In the genomic region with DNA sequence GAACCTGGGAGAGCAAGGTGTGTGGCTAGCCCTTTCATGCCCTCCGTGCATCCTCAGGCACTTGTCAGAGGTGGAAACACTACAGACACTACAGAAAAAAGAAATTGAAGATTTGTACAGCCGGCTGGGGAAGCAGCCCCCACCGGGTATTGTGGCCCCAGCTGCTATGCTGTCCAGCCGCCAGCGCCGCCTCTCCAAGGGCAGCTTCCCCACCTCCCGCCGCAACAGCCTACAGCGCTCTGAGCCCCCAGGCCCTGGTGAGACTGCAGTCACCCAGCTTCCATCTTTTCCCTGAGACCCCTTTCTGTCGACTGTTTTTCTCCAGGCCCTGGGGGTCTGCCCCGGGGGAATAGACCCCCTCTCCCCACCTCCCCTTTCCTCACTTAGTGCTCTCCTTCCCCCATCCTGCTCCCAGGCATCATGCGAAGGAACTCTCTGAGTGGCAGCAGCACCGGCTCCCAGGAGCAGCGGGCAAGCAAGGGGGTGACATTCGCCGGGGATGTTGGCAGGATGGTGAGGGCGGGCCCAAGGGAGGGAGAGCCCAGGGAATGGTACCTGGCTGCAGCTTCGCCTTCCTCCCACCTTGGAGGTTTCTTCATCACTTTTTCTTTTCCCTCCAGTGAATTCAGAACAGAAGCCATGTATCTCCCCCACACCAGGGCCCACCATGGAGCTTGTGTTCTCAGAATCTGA, we compare ENCODE assay signal across 25 cellular contexts. TPM values are rescaled to one million over a fixed set of nuclear protein-coding genes. Genes with fewer than 3 reads are reported as not detected.
A peak's percentile ranks its signal among the peaks of the same experiment; 100 is the strongest.
DNase-seq lines count a peak whose midpoint lies in the region; ATAC-seq and TF ChIP-seq lines count a peak whose summit lies in the region.
"Had no signal": no experiment of that assay in that cellular context is flagged by ENCODE, and none has a peak within 500 bp of the region (broad histone marks: within the 10 kb centered on the region; RNA-seq: fewer than 3 reads in every experiment).

No MANE protein-coding gene starts in this region.

- H2AFZ ChIP-seq in GM23338: no peak overlapping the region

- H3K36me3 Mint-ChIP-seq in IgD-negative memory B cell: peaks cover 6% of the 10 kb centered on the region
- H3K36me3 Mint-ChIP-seq in central memory CD8-positive, alpha-beta T cell (ENCODE audit: insufficient read depth): peaks cover 13% of the 10 kb centered on the region
- H3K36me3 Mint-ChIP-seq in nephron (ENCODE audit: low read depth): peaks cover 6% of the 10 kb centered on the region
- H3K36me3 Mint-ChIP-seq in GM23338 (ENCODE audit: low read depth): peaks cover 13% of the 10 kb centered on the region

- no peaks in the 10 kb centered on the region for H4K20me1 ChIP-seq in GM23338 (replicated peaks; ENCODE audit: insufficient read depth)

- no peak overlapping the region for H3K4me3 ChIP-seq in GM23338
- H3K4me3 ChIP-seq: gastrocnemius medialis, lung, upper lobe of right lung had no signal

- H3K27ac Mint-ChIP-seq in IgD-negative memory B cell: peak overlapping the region in 1 of 3 donors; percentile 67
- no peak overlapping the region for H3K27ac Mint-ChIP-seq in central memory CD8-positive, alpha-beta T cell (ENCODE audit: low read depth)
- peak overlapping the region; percentile 85 to 98 (median 97) for H3K27ac Mint-ChIP-seq in nephron
- H3K27ac Mint-ChIP-seq in GM23338: no peak overlapping the region
- H3K27ac Mint-ChIP-seq: activated CD4-positive, alpha-beta memory T cell treated with anti-CD3 and anti-CD28 coated beads for 36 hours had no signal

- peaks cover 9 to 17% (median 13%) of the 10 kb centered on the region in 3 donors for H3K4me1 Mint-ChIP-seq in IgD-negative memory B cell
- peaks cover 14% of the 10 kb centered on the region for H3K4me1 Mint-ChIP-seq in central memory CD8-positive, alpha-beta T cell
- peaks cover 28% of the 10 kb centered on the region for H3K4me1 Mint-ChIP-seq in nephron
- H3K4me1 Mint-ChIP-seq in GM23338: peaks cover 5% of the 10 kb centered on the region; the same call in 1 of the 3 replicates

- H3K27me3 Mint-ChIP-seq in IgD-negative memory B cell (no peaks in the 10 kb centered on the region), nephron (ENCODE audit: low read depth) (no peaks in the 10 kb centered on the region), GM23338 (ENCODE audit: insufficient read depth, low read depth, poor library complexity) (peaks cover 19% of the 10 kb centered on the region)
- no peaks in the 10 kb centered on the region for H3K27me3 Mint-ChIP-seq in central memory CD8-positive, alpha-beta T cell
- H3K27me3 Mint-ChIP-seq: activated CD4-positive, alpha-beta memory T cell treated with anti-CD3 and anti-CD28 coated beads for 36 hours; CD4-positive, alpha-beta memory T cell had no signal

- H3K79me2 ChIP-seq in GM23338 (replicated peaks; ENCODE audit: insufficient read depth): peaks cover 8% of the 10 kb centered on the region

- no peaks in the 10 kb centered on the region for H3K9me2 ChIP-seq in GM23338 (ENCODE audit: insufficient read depth)

- no peak for TF ChIP-seq CTCF in 22Rv1 (IDR thresholded peaks at IDR 0.05)
- TF ChIP-seq CTCF in nephron (IDR thresholded peaks at IDR 0.05; ENCODE audit: unreplicated experiment in 3 of 3): no peak
- no peak for TF ChIP-seq CTCF in GM23338 (conservative IDR thresholded peaks at IDR 0.05; ENCODE audit: low read depth in 2 of 2)

- no peaks in the 10 kb centered on the region for H3K9me3 Mint-ChIP-seq in IgD-negative memory B cell
- no peaks in the 10 kb centered on the region for H3K9me3 Mint-ChIP-seq in central memory CD8-positive, alpha-beta T cell
- H3K9me3 Mint-ChIP-seq in nephron: no peaks in the 10 kb centered on the region
- peaks cover 14% of the 10 kb centered on the region for H3K9me3 Mint-ChIP-seq in GM23338
- H3K9me3 Mint-ChIP-seq: activated CD4-positive, alpha-beta memory T cell treated with anti-CD3 and anti-CD28 coated beads for 36 hours; CD4-positive, alpha-beta memory T cell had no signal

- peak overlapping the region in 3 of 4 donors; percentile 35 to 61 (median 45) for H3K4me3 Mint-ChIP-seq in IgD-negative memory B cell
- H3K4me3 Mint-ChIP-seq in central memory CD8-positive, alpha-beta T cell: peak overlapping the region; percentile 9
- peak overlapping the region; percentile 97 to 99 (median 98) for H3K4me3 Mint-ChIP-seq in nephron
- no peak overlapping the region for H3K4me3 Mint-ChIP-seq in GM23338

- no peaks in the 10 kb centered on the region for H3F3A ChIP-seq in GM23338 (replicated peaks; ENCODE audit: low read depth)

- no peak for DNase-seq in central memory CD8-positive, alpha-beta T cell (ENCODE audit: low spot score in 2 of 2)
- no peak for DNase-seq in GM23338 (ENCODE audit: low spot score)
- DNase-seq in hypothalamus (lab: John Stamatoyannopoulos, UW): no peak
- DNase-seq in NCI-H82 treated with DMSO at 0.1 percent for 48 hours (lab: John Stamatoyannopoulos, UW; ENCODE audit: unreplicated experiment): no peak
- DNase-seq: activated CD4-positive, alpha-beta memory T cell treated with anti-CD3 and anti-CD28 coated beads for 36 hours; activated naive CD4-positive, alpha-beta T cell; CD4-positive, alpha-beta memory T cell; central memory CD4-positive, alpha-beta T cell; DMS153; gastrocnemius medialis; NCI-H1417; NCI-H2107; NCI-H510A; NK-92 treated with Interleukin-12 subunit alpha and Interleukin-12 subunit beta, amount 100 ng/mL, for 24 hours; pancreas; stimulated activated CD4-positive, alpha-beta T cell treated with anti-CD3 and anti-CD28 coated beads, Interleukin-12 subunit alpha, Interleukin-12 subunit beta, amount 100 ng/mL, for 4 hours; upper lobe of right lung had no signal

- peak overlapping the region; percentile 93 for H3K27ac ChIP-seq in 22Rv1
- H3K27ac ChIP-seq in GM23338 (ENCODE audit: low read depth): no peak overlapping the region
- H3K27ac ChIP-seq: gastrocnemius medialis, upper lobe of right lung had no signal

- ATAC-seq in central memory CD8-positive, alpha-beta T cell (replicated peaks; ENCODE audit: extremely low read depth, poor library complexity, severe bottlenecking): no peak
- ATAC-seq in GM19452 (IDR thresholded peaks at IDR 0.05; ENCODE audit: unreplicated experiment): no peak
- no peak for ATAC-seq in GM23338
- ATAC-seq: gastrocnemius medialis, right cardiac atrium, upper lobe of right lung had no signal

- peaks cover 14% of the 10 kb centered on the region for H3K27me3 ChIP-seq in GM23338 (ENCODE audit: insufficient read depth)
- H3K27me3 ChIP-seq: gastrocnemius medialis, pancreas, upper lobe of right lung had no signal

- H3K4me2 ChIP-seq in GM23338: no peak overlapping the region

- H3K36me3 ChIP-seq in GM23338 (ENCODE audit: insufficient read depth): no peaks in the 10 kb centered on the region
- H3K36me3 ChIP-seq: pancreas, upper lobe of right lung had no signal

- peaks cover 6% of the 10 kb centered on the region; the same call in 1 of the 2 replicates for H3K4me1 ChIP-seq in GM23338 (ENCODE audit: insufficient read depth)

TF ChIP-seq in GM23338, 12 proteins besides CTCF, POLR2A, EP300 and RAD21:
- TF ChIP-seq STAT1 (IDR thresholded peaks at IDR 0.05; ENCODE audit: unreplicated experiment) (no peak), JUNB (IDR thresholded peaks at IDR 0.05; ENCODE audit: unreplicated experiment) (no peak), POLR2AphosphoS5 (IDR thresholded peaks at IDR 0.05; ENCODE audit: low read depth) (no peak), EZH2phosphoT487 (IDR thresholded peaks at IDR 0.05; ENCODE audit: unreplicated experiment) (no peak), CREB1 (CRISPR knock-in tag; IDR thresholded peaks at IDR 0.05; ENCODE audit: low read depth) (no peak)
- TF ChIP-seq, protein P1, sequence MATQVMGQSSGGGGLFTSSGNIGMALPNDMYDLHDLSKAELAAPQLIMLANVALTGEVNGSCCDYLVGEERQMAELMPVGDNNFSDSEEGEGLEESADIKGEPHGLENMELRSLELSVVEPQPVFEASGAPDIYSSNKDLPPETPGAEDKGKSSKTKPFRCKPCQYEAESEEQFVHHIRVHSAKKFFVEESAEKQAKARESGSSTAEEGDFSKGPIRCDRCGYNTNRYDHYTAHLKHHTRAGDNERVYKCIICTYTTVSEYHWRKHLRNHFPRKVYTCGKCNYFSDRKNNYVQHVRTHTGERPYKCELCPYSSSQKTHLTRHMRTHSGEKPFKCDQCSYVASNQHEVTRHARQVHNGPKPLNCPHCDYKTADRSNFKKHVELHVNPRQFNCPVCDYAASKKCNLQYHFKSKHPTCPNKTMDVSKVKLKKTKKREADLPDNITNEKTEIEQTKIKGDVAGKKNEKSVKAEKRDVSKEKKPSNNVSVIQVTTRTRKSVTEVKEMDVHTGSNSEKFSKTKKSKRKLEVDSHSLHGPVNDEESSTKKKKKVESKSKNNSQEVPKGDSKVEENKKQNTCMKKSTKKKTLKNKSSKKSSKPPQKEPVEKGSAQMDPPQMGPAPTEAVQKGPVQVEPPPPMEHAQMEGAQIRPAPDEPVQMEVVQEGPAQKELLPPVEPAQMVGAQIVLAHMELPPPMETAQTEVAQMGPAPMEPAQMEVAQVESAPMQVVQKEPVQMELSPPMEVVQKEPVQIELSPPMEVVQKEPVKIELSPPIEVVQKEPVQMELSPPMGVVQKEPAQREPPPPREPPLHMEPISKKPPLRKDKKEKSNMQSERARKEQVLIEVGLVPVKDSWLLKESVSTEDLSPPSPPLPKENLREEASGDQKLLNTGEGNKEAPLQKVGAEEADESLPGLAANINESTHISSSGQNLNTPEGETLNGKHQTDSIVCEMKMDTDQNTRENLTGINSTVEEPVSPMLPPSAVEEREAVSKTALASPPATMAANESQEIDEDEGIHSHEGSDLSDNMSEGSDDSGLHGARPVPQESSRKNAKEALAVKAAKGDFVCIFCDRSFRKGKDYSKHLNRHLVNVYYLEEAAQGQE (IDR thresholded peaks at IDR 0.05; ENCODE audit: unreplicated experiment): no peak

RNA-seq across cellular contexts. Expression of gene COA3, which starts 2.3 kb away (rescaled TPM):
- polyA plus RNA-seq in IgD-negative memory B cell (117 TPM), GM23338 (2016; fragmentation: Nextera tagmentation; extraction: Ambion mirVana) (123 and 138 TPM in 2 replicates)
- total RNA-seq in GM23338 (2014; rRNA removed; shearing (Covaris generic)): 57.6 and 81.2 TPM in 2 replicates

RNA-seq across cellular contexts. Expression of gene CNTD1, which starts 2.4 kb away (rescaled TPM):
- polyA plus RNA-seq in IgD-negative memory B cell (0.41 TPM), GM23338 (2016; fragmentation: Nextera tagmentation; extraction: Ambion mirVana) (0.80 and 1.1 TPM in 2 replicates)
- not detected in 2 replicates for total RNA-seq in GM23338 (2014; rRNA removed; shearing (Covaris generic))
- total RNA-seq: activated CD4-positive, alpha-beta memory T cell treated with anti-CD3 and anti-CD28 coated beads for 36 hours; CD4-positive, alpha-beta memory T cell; esophagus mucosa; G401; gastrocnemius medialis had no signal

RNA-seq across cellular contexts. Expression of gene WNK4, which starts 15.8 kb away (rescaled TPM):
- polyA plus RNA-seq in IgD-negative memory B cell (not detected), GM23338 (2016; fragmentation: Nextera tagmentation; extraction: Ambion mirVana) (0.65 and 0.83 TPM in 2 replicates)
- total RNA-seq in GM23338 (2014; rRNA removed; shearing (Covaris generic)): 0.10 and 0.54 TPM in 2 replicates
- total RNA-seq: G401, gastrocnemius medialis, right cardiac atrium had no signal
- polyA plus RNA-seq: CD4-positive, alpha-beta memory T cell had no signal

RNA-seq across cellular contexts. Expression of gene VPS25, which starts 23.0 kb away (rescaled TPM):
- polyA plus RNA-seq in IgD-negative memory B cell (45.6 TPM), GM23338 (2016; fragmentation: Nextera tagmentation; extraction: Ambion mirVana) (93.5 and 105 TPM in 2 replicates)
- 110 and 129 TPM in 2 replicates for total RNA-seq in GM23338 (2014; rRNA removed; shearing (Covaris generic))

RNA-seq across cellular contexts. Expression of gene BECN1, which starts 27.9 kb away (rescaled TPM):
- polyA plus RNA-seq in IgD-negative memory B cell (136 TPM), GM23338 (2016; fragmentation: Nextera tagmentation; extraction: Ambion mirVana) (35.5 and 41.8 TPM in 2 replicates)
- total RNA-seq in GM23338 (2014; rRNA removed; shearing (Covaris generic)): 54.8 and 57.2 TPM in 2 replicates

Comparison
In these comparisons a context has a peak if more than half of its experiments do, and no peak if none do; other contexts are left out.
1. H3K27ac Mint-ChIP-seq: peak in nephron (3 of 3); none in central memory CD8-positive, alpha-beta T cell (single experiment) and GM23338 (single experiment).